ENCODE assay signal across 10 cellular contexts in genomic region chr12:109947511-109947910, GRCh38. TPM values are rescaled to one million over a fixed set of nuclear protein-coding genes. Genes with fewer than 3 reads are reported as not detected.
DNase-seq lines count a peak whose midpoint lies in the region; ATAC-seq and TF ChIP-seq lines count a peak whose summit lies in the region.
"Had no signal": no experiment of that assay in that cellular context is flagged by ENCODE, and none has a peak within 500 bp of the region (broad histone marks: within the 10 kb centered on the region; RNA-seq: fewer than 3 reads in every experiment).

No MANE protein-coding gene starts in this region.

- peaks cover 28% of the 10 kb centered on the region for H3K4me1 Mint-ChIP-seq in activated naive CD8-positive, alpha-beta T cell (ENCODE audit: low read depth)

- peaks cover 23% of the 10 kb centered on the region for H3K36me3 Mint-ChIP-seq in activated naive CD8-positive, alpha-beta T cell

- no peaks in the 10 kb centered on the region for H3K9me3 Mint-ChIP-seq in activated naive CD8-positive, alpha-beta T cell (ENCODE audit: low read depth)

- TF ChIP-seq POLR2A in upper lobe of left lung (IDR thresholded peaks at IDR 0.05) = no peak

- TF ChIP-seq CTCF in left ventricle myocardium inferior (IDR thresholded peaks at IDR 0.05; ENCODE audit: borderline replicate concordance) (no peak), upper lobe of left lung (IDR thresholded peaks at IDR 0.05) (no peak)

- H3K4me3 ChIP-seq in left ventricle myocardium inferior (no peak overlapping the region), upper lobe of left lung (no peak overlapping the region)

- peaks cover 40% of the 10 kb centered on the region for H3K36me3 ChIP-seq in left ventricle myocardium inferior
- H3K36me3 ChIP-seq in upper lobe of left lung = peaks cover 13 to 73% (median 41%) of the 10 kb centered on the region in 4 donors

- TF ChIP-seq EP300 in upper lobe of left lung (IDR thresholded peaks at IDR 0.05) = no peak

- H3K4me1 ChIP-seq in left ventricle myocardium inferior (peaks cover 86% of the 10 kb centered on the region), upper lobe of left lung (peaks cover 16 to 31% (median 25%) of the 10 kb centered on the region in 4 donors)

- H3K27me3 Mint-ChIP-seq in activated naive CD8-positive, alpha-beta T cell = no peaks in the 10 kb centered on the region

- no peaks in the 10 kb centered on the region for H3K27me3 ChIP-seq in left ventricle myocardium inferior (ENCODE audit: low read depth)
- H3K27me3 ChIP-seq in layer of hippocampus (ENCODE audit: control insufficient read depth, insufficient read depth, low read length) = no peaks in the 10 kb centered on the region
- no peaks in the 10 kb centered on the region for H3K27me3 ChIP-seq in upper lobe of left lung

- H3K27ac ChIP-seq in left ventricle myocardium inferior (replicated peaks) = peak overlapping the region; percentile 86
- peak overlapping the region; percentile 40 for H3K27ac ChIP-seq in layer of hippocampus (ENCODE audit: low read depth, low read length)
- H3K27ac ChIP-seq in upper lobe of left lung = peak overlapping the region in 3 of 4 donors; percentile 1 to 63 (median 58)

- peak overlapping the region; percentile 89 for H3K27ac Mint-ChIP-seq in activated naive CD8-positive, alpha-beta T cell

- DNase-seq in left ventricle myocardium inferior (no peak), Right ventricle myocardium inferior (ENCODE audit: missing footprints) (no peak), upper lobe of left lung (no peak), NCI-H1417 (lab: John Stamatoyannopoulos, UW) (no peak), ecto neural progenitor cell (ENCODE audit: low spot score) (no peak), NCI-H1436 treated with DMSO at 0.1 percent for 48 hours (lab: John Stamatoyannopoulos, UW) (no peak)
- DNase-seq: activated effector memory CD4-positive, alpha-beta T cell treated with anti-CD3 and anti-CD28 coated beads, Interleukin-2, amount 50 U/mL, for 16 hours; DND-41 had no signal

- H3K4me3 Mint-ChIP-seq in activated naive CD8-positive, alpha-beta T cell = no peak overlapping the region

- ATAC-seq in Right ventricle myocardium inferior (no peak), upper lobe of left lung (ENCODE audit: low FRiP score in 2 of 2) (no peak)

- H3K9me3 ChIP-seq in left ventricle myocardium inferior (replicated peaks) (no peaks in the 10 kb centered on the region), upper lobe of left lung (no peaks in the 10 kb centered on the region)

- intact Hi-C loops in left ventricle myocardium inferior (cut with micrococcal nuclease) = no loop called here
- intact Hi-C loops in Right ventricle myocardium inferior (cut with DNase I) = loop anchor here (10.0 kb wide), 1 partner anchor 47 kb away; the partner anchor contains the start of genes ANKRD13A and GIT2

- 41 to 43% methylated on average over 3 of the region's 3 CpGs for WGBS in upper lobe of left lung, 2 donors

RNA-seq across cellular contexts. Expression of gene TCHP, which starts 47.4 kb away (rescaled TPM):
- total RNA-seq in left ventricle myocardium inferior = 10.4 TPM
- 8.4 TPM for total RNA-seq in Right ventricle myocardium inferior
- total RNA-seq in upper lobe of left lung = 10 to 100 TPM; 10.5 to 90.1 (median 29.7) TPM

RNA-seq across cellular contexts. Expression of gene GIT2, which starts 48.7 kb away (rescaled TPM):
- total RNA-seq in left ventricle myocardium inferior = 50.5 TPM
- total RNA-seq in Right ventricle myocardium inferior = 47.1 TPM
- 10 to 100 TPM; 45.1 to 89.1 (median 55.3) TPM for total RNA-seq in upper lobe of left lung

RNA-seq across cellular contexts. Expression of gene ANKRD13A, which starts 51.7 kb away (rescaled TPM):
- total RNA-seq in left ventricle myocardium inferior (20.0 TPM), Right ventricle myocardium inferior (22.9 TPM), upper lobe of left lung (100 to 1,000 TPM in 2 of 6 donors, 10 to 100 TPM in 4; 58.9 to 166 (median 74.6) TPM)
